Comparison of ENCODE assay signal across 8 cellular contexts in genomic region chr12:4858385-4858784, GRCh38. TPM values are rescaled to one million over a fixed set of nuclear protein-coding genes. Genes with fewer than 3 reads are reported as not detected.
DNase-seq lines count a peak whose midpoint lies in the region; ATAC-seq and TF ChIP-seq lines count a peak whose summit lies in the region.
"Had no signal": no experiment of that assay in that cellular context is flagged by ENCODE, and none has a peak within 500 bp of the region (broad histone marks: within the 10 kb centered on the region; RNA-seq: fewer than 3 reads in every experiment).

No MANE protein-coding gene starts in this region.

- H3K27ac ChIP-seq in cardiac muscle cell (peak overlapping the region; percentile 54), trophoblast cell (ENCODE audit: low read depth, low read length) (no peak overlapping the region), PC-9 (no peak overlapping the region)

- H2BK120ac ChIP-seq in trophoblast cell (ENCODE audit: insufficient read depth, low read length, poor library complexity) = no peak overlapping the region

- H3K9me3 ChIP-seq in cardiac muscle cell (ENCODE audit: low read depth) = no peaks in the 10 kb centered on the region
- H3K9me3 ChIP-seq in trophoblast cell (ENCODE audit: insufficient read depth, low read depth, low read length) = no peaks in the 10 kb centered on the region
- no peaks in the 10 kb centered on the region for H3K9me3 ChIP-seq in PC-9 (ENCODE audit: insufficient read depth, low read depth)

- no peak overlapping the region for H3K14ac ChIP-seq in trophoblast cell (ENCODE audit: low read length)

- WGBS in trophoblast cell (ENCODE audit: extremely low coverage, insufficient coverage, insufficient read length) = no CpG with 5 or more reads among the region's 9 CpGs

- CTCF ChIA-PET in PC-9 (lab: Charles Lee) = interaction anchor here (0.7 kb wide), 1 partner anchor 1283 kb away, joined by 7 read pairs; no protein-coding TSS in a partner anchor
- CTCF ChIA-PET in activated CD8-positive, alpha-beta memory T cell treated with anti-CD3 and anti-CD28 coated beads, Interleukin-2, amount 10 ng/mL, durations not matched to agents 7 days and 5 days (lab: Charles Lee) = interaction anchor here (0.9 to 6.8 kb wide), 20 partner anchors 7 to 229 kb away, joined by 3 to 101 read pairs (median 4); partner anchors contain the start of gene KCNA1

- no peak overlapping the region for H4K91ac ChIP-seq in trophoblast cell (ENCODE audit: low read depth, low read length)

- peaks cover 17% of the 10 kb centered on the region for H3K4me1 Mint-ChIP-seq in activated CD8-positive, alpha-beta memory T cell treated with anti-CD3 and anti-CD28 coated beads, Interleukin-2, amount 10 ng/mL, durations not matched to agents 7 days and 5 days

- peaks cover 40% of the 10 kb centered on the region for H3K4me1 ChIP-seq in cardiac muscle cell (ENCODE audit: low read depth)
- no peaks in the 10 kb centered on the region for H3K4me1 ChIP-seq in trophoblast cell (ENCODE audit: control insufficient read depth in 1 of 2, insufficient read depth in 2 of 2, low read length in 2 of 2)
- no peaks in the 10 kb centered on the region for H3K4me1 ChIP-seq in PC-9 (replicated peaks; ENCODE audit: insufficient read depth)

- no peak overlapping the region for H3K18ac ChIP-seq in trophoblast cell (ENCODE audit: low read length)

- H3K4me2 ChIP-seq in trophoblast cell (ENCODE audit: low read length) (no peak overlapping the region), PC-9 (no peak overlapping the region)

- no peaks in the 10 kb centered on the region for H3K36me3 Mint-ChIP-seq in activated CD8-positive, alpha-beta memory T cell treated with anti-CD3 and anti-CD28 coated beads, Interleukin-2, amount 10 ng/mL, durations not matched to agents 7 days and 5 days

- H3K36me3 ChIP-seq in cardiac muscle cell (no peaks in the 10 kb centered on the region), trophoblast cell (ENCODE audit: control insufficient read depth in 1 of 2, insufficient read depth in 2 of 2, low read length in 2 of 2) (no peaks in the 10 kb centered on the region), PC-9 (ENCODE audit: low read depth) (no peaks in the 10 kb centered on the region)

- no peaks in the 10 kb centered on the region for H3F3A ChIP-seq in PC-9 (ENCODE audit: insufficient read depth, low read depth)

- H4K12ac ChIP-seq in trophoblast cell (ENCODE audit: low read depth, low read length) = no peak overlapping the region

- no peak overlapping the region for H2BK12ac ChIP-seq in trophoblast cell (ENCODE audit: low read length)

- H3K9ac ChIP-seq in trophoblast cell (ENCODE audit: low read length) = no peak overlapping the region

- no peak overlapping the region for H3K4ac ChIP-seq in trophoblast cell (ENCODE audit: low read depth, low read length)

- BruUV-seq in PC-9 (replicated peaks; lab: Mats Ljungman, UMichigan) = no TSS peak

- no peak overlapping the region for H4K8ac ChIP-seq in trophoblast cell (ENCODE audit: low read depth, low read length)

- H3K9me2 ChIP-seq in PC-9 (ENCODE audit: insufficient read depth) = no peaks in the 10 kb centered on the region

- H2AK5ac ChIP-seq in trophoblast cell (ENCODE audit: low read length) = no peak overlapping the region

- no peaks in the 10 kb centered on the region for H3K79me2 ChIP-seq in trophoblast cell (ENCODE audit: control insufficient read depth, insufficient read depth, low read length, poor library complexity)
- H3K79me2 ChIP-seq in PC-9 (ENCODE audit: low read depth) = no peaks in the 10 kb centered on the region

- ATAC-seq in activated CD8-positive, alpha-beta memory T cell treated with anti-CD3 and anti-CD28 coated beads, Interleukin-2, amount 10 ng/mL, durations not matched to agents 7 days and 5 days = no peak
- no peak for ATAC-seq in GM19467 (IDR thresholded peaks at IDR 0.05; ENCODE audit: unreplicated experiment)

- POLR2A ChIA-PET in PC-9 (lab: Charles Lee; ENCODE audit: unreplicated experiment) = no interaction called here

- no peak overlapping the region for H3K4me3 ChIP-seq in cardiac muscle cell
- no peak overlapping the region for H3K4me3 ChIP-seq in trophoblast cell (ENCODE audit: low read depth, low read length)
- H3K4me3 ChIP-seq in PC-9 = no peak overlapping the region

- TF ChIP-seq CTCF in GM10266 (IDR thresholded peaks at IDR 0.05; ENCODE audit: control insufficient read depth, insufficient read depth, low read depth, missing control alignments) = peak; percentile 21
- TF ChIP-seq CTCF in cardiac muscle cell (IDR thresholded peaks at IDR 0.05; ENCODE audit: low read depth, low read length) = no peak
- no peak for TF ChIP-seq CTCF in PC-9 (conservative IDR thresholded peaks at IDR 0.05)

- intact Hi-C loops in PC-9 (cut with micrococcal nuclease; ENCODE audit: unreplicated experiment) = loop anchor here (5.0 kb wide), 1 partner anchor 584 kb away; no protein-coding TSS in a partner anchor

- H3K4me3 Mint-ChIP-seq in activated CD8-positive, alpha-beta memory T cell treated with anti-CD3 and anti-CD28 coated beads, Interleukin-2, amount 10 ng/mL, durations not matched to agents 7 days and 5 days = no peak overlapping the region

- H3K27me3 ChIP-seq in cardiac muscle cell = no peaks in the 10 kb centered on the region
- no peaks in the 10 kb centered on the region for H3K27me3 ChIP-seq in trophoblast cell (ENCODE audit: insufficient read depth, low read length)
- H3K27me3 ChIP-seq in PC-9 (ENCODE audit: insufficient read depth, low read depth) = peaks cover 95% of the 10 kb centered on the region

- H3K23ac ChIP-seq in trophoblast cell (ENCODE audit: low read length) = no peak overlapping the region

- no peak overlapping the region for H3K27ac Mint-ChIP-seq in activated CD8-positive, alpha-beta memory T cell treated with anti-CD3 and anti-CD28 coated beads, Interleukin-2, amount 10 ng/mL, durations not matched to agents 7 days and 5 days

- DNase-seq in GM10266 (ENCODE audit: extremely low spot score) (peak; percentile 26), NCI-H1092 treated with DMSO at 0.1 percent for 48 hours (lab: John Stamatoyannopoulos, UW) (peak; percentile 61), cardiac muscle cell (ENCODE audit: low read depth in 1 of 2, low spot score in 1 of 2) (peak in 1 of 2 donors; percentile 75), trophoblast cell (peak; percentile 7 to 20), PC-9 (no peak)
- DNase-seq in activated CD8-positive, alpha-beta memory T cell treated with anti-CD3 and anti-CD28 coated beads, Interleukin-2, amount 10 ng/mL, durations not matched to agents 7 days and 5 days = no peak

- no peak overlapping the region for H2BK5ac ChIP-seq in trophoblast cell (ENCODE audit: low read depth, low read length, poor library complexity)

- no peaks in the 10 kb centered on the region for H3K9me3 Mint-ChIP-seq in activated CD8-positive, alpha-beta memory T cell treated with anti-CD3 and anti-CD28 coated beads, Interleukin-2, amount 10 ng/mL, durations not matched to agents 7 days and 5 days (ENCODE audit: low read depth)

- no peak overlapping the region for H2AFZ ChIP-seq in trophoblast cell (ENCODE audit: insufficient read depth, low read length, poor library complexity)
- H2AFZ ChIP-seq in PC-9 = no peak overlapping the region

- H3K27me3 Mint-ChIP-seq in activated CD8-positive, alpha-beta memory T cell treated with anti-CD3 and anti-CD28 coated beads, Interleukin-2, amount 10 ng/mL, durations not matched to agents 7 days and 5 days = peaks cover 41% of the 10 kb centered on the region

- no peaks in the 10 kb centered on the region for H3K79me1 ChIP-seq in trophoblast cell (ENCODE audit: low read length)

- H4K20me1 ChIP-seq in PC-9 (ENCODE audit: insufficient read depth) = no peaks in the 10 kb centered on the region

RNA-seq across cellular contexts. Expression of gene KCNA1, which starts 51.3 kb away (rescaled TPM):
- 0.07 and 0.18 TPM in 2 replicates for total RNA-seq in cardiac muscle cell
- polyA plus RNA-seq in cardiac muscle cell = not detected in 2 replicates
- polyA plus RNA-seq in trophoblast cell (2013) = under 0.01 TPM in 1 of 2 replicates, not detected in the other
- total RNA-seq in PC-9 (2021) = not detected in 2 replicates
- not detected for total RNA-seq in activated CD8-positive, alpha-beta memory T cell treated with anti-CD3 and anti-CD28 coated beads, Interleukin-2, amount 10 ng/mL, durations not matched to agents 7 days and 5 days
- polyA plus RNA-seq: keratinocyte had no signal

Comparison
In these comparisons a context has a peak if more than half of its experiments do, and no peak if none do; other contexts are left out.
1. DNase-seq: peak in GM10266 (single experiment), NCI-H1092 treated with DMSO at 0.1 percent for 48 hours (single experiment) and trophoblast cell (2 of 2); none in PC-9 (0 of 2) and activated CD8-positive, alpha-beta memory T cell treated with anti-CD3 and anti-CD28 coated beads, Interleukin-2, amount 10 ng/mL, durations not matched to agents 7 days and 5 days (single experiment).